In the genomic region with DNA sequence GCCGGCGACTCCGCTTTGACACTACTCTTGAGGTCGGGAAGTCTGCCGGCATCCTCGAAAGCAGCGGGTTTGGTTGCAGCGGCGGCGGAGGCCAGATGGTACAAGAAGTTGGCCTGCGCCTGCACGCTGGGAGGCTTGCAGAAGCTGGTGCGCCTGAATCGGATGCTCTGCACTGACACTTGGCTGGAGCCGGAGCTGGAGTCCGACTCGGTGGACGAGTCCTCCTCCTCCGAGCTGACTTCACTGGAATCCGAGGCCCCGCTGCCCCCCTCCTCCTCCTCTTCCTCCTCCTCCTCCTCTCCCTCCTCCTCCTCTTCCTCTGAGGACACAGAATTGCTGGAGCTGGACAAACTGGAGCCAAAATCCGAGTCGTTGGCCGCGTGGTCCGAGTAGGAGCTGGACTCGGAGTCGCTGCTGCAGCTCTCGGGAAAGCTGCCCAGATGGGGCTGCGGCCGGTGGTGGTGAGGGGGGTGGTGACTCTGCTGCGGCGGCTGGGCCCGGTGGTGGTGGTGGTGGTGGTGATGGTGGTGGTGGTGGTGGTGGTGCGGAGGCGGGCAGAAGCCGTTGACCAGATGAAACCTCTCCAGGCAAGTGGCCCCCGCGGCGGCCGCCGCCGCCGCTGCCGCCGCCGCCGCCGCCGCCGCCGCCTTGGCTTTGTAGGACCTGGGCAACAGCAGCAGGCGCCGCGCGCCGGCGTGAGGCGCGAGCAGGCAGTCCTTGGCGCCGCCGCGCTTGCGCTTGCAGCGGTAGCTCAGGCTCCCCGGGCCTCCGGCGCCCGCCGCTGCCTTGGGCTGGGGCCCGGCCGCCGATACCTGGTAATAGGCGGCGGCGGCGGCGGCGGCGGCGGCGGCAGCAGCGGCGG, we compare ENCODE assay signal across 8 cellular contexts. TPM values are rescaled to one million over a fixed set of nuclear protein-coding genes. Genes with fewer than 3 reads are reported as not detected.
DNase-seq lines count a peak whose midpoint lies in the region; ATAC-seq, FAIRE-seq and TF ChIP-seq lines count a peak whose summit lies in the region.

No MANE protein-coding gene starts in this region.

- peak overlapping the region; percentile 68 for H3K4me3 ChIP-seq in WI38 (ENCODE audit: low read depth, low read length)
- H3K4me3 ChIP-seq in duodenal mucosa (ENCODE audit: low read depth in 1 of 2, low read length in 2 of 2), result peak overlapping the region; percentile 52 to 70
- H3K4me3 ChIP-seq in right lobe of liver, result peak overlapping the region; percentile 50 to 58 (median 55)

- H3K9me3 Mint-ChIP-seq in stimulated activated naive CD8-positive, alpha-beta T cell treated with anti-CD3 and anti-CD28 coated beads, Interleukin-15, Interleukin-2, amounts not matched to agents 100 ng/mL and 50 ng/mL, for 24 hours, result no peaks in the 10 kb centered on the region

- no peak overlapping the region for H3K27ac Mint-ChIP-seq in stimulated activated naive CD8-positive, alpha-beta T cell treated with anti-CD3 and anti-CD28 coated beads, Interleukin-15, Interleukin-2, amounts not matched to agents 100 ng/mL and 50 ng/mL, for 24 hours

- H3K27me3 ChIP-seq in duodenal mucosa (ENCODE audit: control insufficient read depth in 1 of 2, insufficient read depth in 2 of 2, low read length in 2 of 2) (peaks cover 61 to 78% of the 10 kb centered on the region in 2 donors), right lobe of liver (no peaks in the 10 kb centered on the region)

- DNase-seq in Daoy (ENCODE audit: low read depth), result peak; percentile 73
- no peak for DNase-seq in HTR-8/SVneo (ENCODE audit: insufficient read length, low spot score)
- peak; percentile 71 to 77 (median 73) for DNase-seq in right lobe of liver
- DNase-seq in mesenteric fat pad (ENCODE audit: low spot score), result no peak

- ATAC-seq in GM21515 (IDR thresholded peaks at IDR 0.05; ENCODE audit: unreplicated experiment) (peak; percentile 57), right lobe of liver (peak; percentile 41 to 65 (median 50))

- H3K36me3 Mint-ChIP-seq in stimulated activated naive CD8-positive, alpha-beta T cell treated with anti-CD3 and anti-CD28 coated beads, Interleukin-15, Interleukin-2, amounts not matched to agents 100 ng/mL and 50 ng/mL, for 24 hours (ENCODE audit: low read depth), result no peaks in the 10 kb centered on the region

- H3K27ac ChIP-seq in duodenal mucosa (ENCODE audit: low read depth, low read length), result peak overlapping the region; percentile 37
- H3K27ac ChIP-seq in right lobe of liver, result peak overlapping the region in 1 of 3 donors; percentile 82

- TF ChIP-seq CTCF in WI38 (IDR thresholded peaks at IDR 0.05; ENCODE audit: low read depth, low read length), result no peak
- no peak for TF ChIP-seq CTCF in right lobe of liver (IDR thresholded peaks at IDR 0.05)

- 0% methylated on average over 15 of the region's 85 CpGs for WGBS in right lobe of liver (ENCODE audit: insufficient coverage, low coverage, low lambda C conversion rate, missing lambda C conversion rate)

- peaks cover 88% of the 10 kb centered on the region for H3K27me3 Mint-ChIP-seq in stimulated activated naive CD8-positive, alpha-beta T cell treated with anti-CD3 and anti-CD28 coated beads, Interleukin-15, Interleukin-2, amounts not matched to agents 100 ng/mL and 50 ng/mL, for 24 hours

- peak overlapping the region; percentile 86 for H3K4me3 Mint-ChIP-seq in stimulated activated naive CD8-positive, alpha-beta T cell treated with anti-CD3 and anti-CD28 coated beads, Interleukin-15, Interleukin-2, amounts not matched to agents 100 ng/mL and 50 ng/mL, for 24 hours

- H3K9ac ChIP-seq in duodenal mucosa (ENCODE audit: low read depth in 1 of 2, low read length in 2 of 2), result no peak overlapping the region

- H3K36me3 ChIP-seq in duodenal mucosa (ENCODE audit: control insufficient read depth in 1 of 2, insufficient read depth in 2 of 2, low read length in 2 of 2) (no peaks in the 10 kb centered on the region), right lobe of liver (no peaks in the 10 kb centered on the region)

- peaks cover 34% of the 10 kb centered on the region for H3K4me1 Mint-ChIP-seq in stimulated activated naive CD8-positive, alpha-beta T cell treated with anti-CD3 and anti-CD28 coated beads, Interleukin-15, Interleukin-2, amounts not matched to agents 100 ng/mL and 50 ng/mL, for 24 hours (ENCODE audit: low read depth)

- FAIRE-seq in HTR-8/SVneo (lab: Jason Lieb, UNC), result peak; percentile 48

- no peak for TF ChIP-seq POLR2A in right lobe of liver (IDR thresholded peaks at IDR 0.05)

- peaks cover 29% of the 10 kb centered on the region in 2 donors for H3K4me1 ChIP-seq in duodenal mucosa (ENCODE audit: control insufficient read depth in 1 of 2, insufficient read depth in 2 of 2, low read length in 2 of 2)
- peaks cover 0 to 37% (median 15%) of the 10 kb centered on the region in 4 donors for H3K4me1 ChIP-seq in right lobe of liver

- no peaks in the 10 kb centered on the region for H3K9me3 ChIP-seq in duodenal mucosa (ENCODE audit: control insufficient read depth in 1 of 2, low read length in 2 of 2)
- H3K9me3 ChIP-seq in right lobe of liver, result no peaks in the 10 kb centered on the region

- intact Hi-C loops in right lobe of liver (cut with DNase I), result no loop called here

RNA-seq across cellular contexts. Expression of a gene that starts 9.0 kb away (rescaled TPM):
- total RNA-seq in Daoy (2014; rRNA removed; shearing (Covaris generic)), result 0.29 and 1.3 TPM in 2 replicates
- total RNA-seq in right lobe of liver (1 to 10 TPM in 5 of 6 experiments, under 1 TPM in 1; 0.31 to 3.9 (median 2.1) TPM), mesenteric fat pad (0.58 TPM)

RNA-seq across cellular contexts. Expression of a gene that starts 17.5 kb away (rescaled TPM):
- 9.0 and 27.3 TPM in 2 replicates for total RNA-seq in Daoy (2014; rRNA removed; shearing (Covaris generic))
- 10 to 100 TPM; 15.8 to 49.4 (median 20.1) TPM for total RNA-seq in right lobe of liver
- total RNA-seq in mesenteric fat pad, result 42.1 TPM

Comparison
In these comparisons a context has a peak if more than half of its experiments do, and no peak if none do; other contexts are left out.
1. DNase-seq: peak in Daoy (single experiment) and right lobe of liver (3 of 3); none in HTR-8/SVneo (single experiment) and mesenteric fat pad (single experiment).
2. Peak in every context shown above with its lines, with median percentiles within 50 percentile points of each other: H3K4me3 ChIP-seq.